ENCODE assay signal across 11 cellular contexts in the genomic region with DNA sequence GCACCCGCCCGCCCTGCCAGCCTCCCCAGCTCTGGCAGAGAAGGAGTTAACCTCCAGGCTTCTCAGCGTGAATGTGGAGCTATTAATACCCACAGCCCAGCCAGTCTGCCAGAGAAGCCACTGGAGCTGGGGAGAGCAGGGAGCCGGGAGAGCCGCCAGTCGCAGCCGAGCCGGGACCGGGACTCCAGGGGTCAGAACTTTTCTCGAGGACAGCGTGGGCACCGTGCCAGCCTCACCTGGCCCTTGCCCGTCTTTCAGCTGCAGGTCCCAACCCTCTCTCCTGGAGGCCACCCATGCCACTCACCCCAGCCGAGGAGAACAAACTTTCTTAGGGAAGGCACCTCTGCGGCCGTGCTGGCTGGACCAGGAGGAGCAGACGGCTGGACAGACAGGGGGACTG. TPM values are rescaled to one million over a fixed set of nuclear protein-coding genes. Genes with fewer than 3 reads are reported as not detected.
DNase-seq lines count a peak whose midpoint lies in the region; TF ChIP-seq lines count a peak whose summit lies in the region.
"Had no signal": no experiment of that assay in that cellular context is flagged by ENCODE, and none has a peak within 500 bp of the region (broad histone marks: within the 10 kb centered on the region; RNA-seq: fewer than 3 reads in every experiment).

No MANE protein-coding gene starts in this region.

- DNase-seq in NCI-H1694 treated with DMSO at 0.1 percent for 48 hours (lab: John Stamatoyannopoulos, UW): peak; percentile 7
- no peak for DNase-seq in NCI-H1694 (lab: John Stamatoyannopoulos, UW)
- DNase-seq in iPS-NIHi11 (ENCODE audit: low spot score): peak; percentile 70
- DNase-seq in stomach: peak; percentile 51
- no peak for DNase-seq in immature natural killer cell
- DNase-seq in HCEC 1CT: no peak
- no peak for DNase-seq in NCI-H187 (lab: John Stamatoyannopoulos, UW)
- DNase-seq: activated naive CD4-positive, alpha-beta T cell treated with anti-CD3 and anti-CD28 coated beads for 36 hours; NK-92 treated with Interleukin-12 subunit alpha and Interleukin-12 subunit beta, amount 100 ng/mL, for 24 hours had no signal

- WGBS in stomach, 5 donors: 0 to 12% (median 10%) methylated on average over 3 to 17 of the region's 17 CpGs

- H3K27me3 Mint-ChIP-seq in brain (peaks cover 8% of the 10 kb centered on the region), immature natural killer cell (ENCODE audit: low read depth in 3 of 3) (peaks cover 3 to 9% (median 5%) of the 10 kb centered on the region in 3 donors)

- H3K9me3 ChIP-seq in stomach: peaks cover 0 to 8% (median 0%) of the 10 kb centered on the region in 4 donors

- H3K9me3 Mint-ChIP-seq in brain (peaks cover 0 to 4% (median 0%) of the 10 kb centered on the region in 5 experiments), immature natural killer cell (no peaks in the 10 kb centered on the region)
- H3K9me3 Mint-ChIP-seq: activated naive CD4-positive, alpha-beta T cell treated with anti-CD3 and anti-CD28 coated beads for 36 hours had no signal

- H3K27ac Mint-ChIP-seq in brain: no peak overlapping the region
- H3K27ac Mint-ChIP-seq in immature natural killer cell: no peak overlapping the region
- H3K27ac Mint-ChIP-seq: activated naive CD4-positive, alpha-beta T cell treated with anti-CD3 and anti-CD28 coated beads for 36 hours had no signal

- no peaks in the 10 kb centered on the region for H3K36me3 ChIP-seq in stomach

- intact Hi-C loops in stomach (cut with DNase I; ENCODE audit: low total_unique reads): no loop called here

- peaks cover 0 to 45% (median 21%) of the 10 kb centered on the region in 3 donors for H3K27me3 ChIP-seq in stomach

- TF ChIP-seq POLR2A in stomach (IDR thresholded peaks at IDR 0.05): no peak

- H3K27ac ChIP-seq in stomach: no peak overlapping the region

- H3K36me3 Mint-ChIP-seq in brain: no peaks in the 10 kb centered on the region
- H3K36me3 Mint-ChIP-seq in immature natural killer cell: peaks cover 0 to 3% (median 0%) of the 10 kb centered on the region in 3 donors

- peak overlapping the region in 3 of 4 donors; percentile 0 to 16 (median 15) for H3K4me3 ChIP-seq in stomach

- TF ChIP-seq CTCF in brain (conservative IDR thresholded peaks at IDR 0.05) (no peak), stomach (IDR thresholded peaks at IDR 0.05) (no peak)

- peaks cover 6% of the 10 kb centered on the region for H3K4me1 Mint-ChIP-seq in brain
- peaks cover 9 to 19% of the 10 kb centered on the region in 2 donors for H3K4me1 Mint-ChIP-seq in immature natural killer cell

- peaks cover 8 to 14% (median 9%) of the 10 kb centered on the region in 4 donors for H3K4me1 ChIP-seq in stomach

- TF ChIP-seq EP300 in stomach (IDR thresholded peaks at IDR 0.05): no peak

- H3K4me3 Mint-ChIP-seq in brain: peak overlapping the region; percentile 39 to 67 (median 49)
- H3K4me3 Mint-ChIP-seq in immature natural killer cell: no peak overlapping the region
- H3K4me3 Mint-ChIP-seq: activated naive CD4-positive, alpha-beta T cell treated with anti-CD3 and anti-CD28 coated beads for 36 hours had no signal

RNA-seq across cellular contexts. Expression of a gene that starts 33.8 kb away (rescaled TPM):
- polyA plus RNA-seq in brain (ENCODE audit: insufficient read depth, low read depth, low replicate concordance) (80.1 TPM), stomach (under 1 TPM; 0.31 to 0.87 (median 0.63) TPM), immature natural killer cell (10 to 100 TPM in 1 of 3 donors, 1 to 10 TPM in 2; 5.1 to 14.2 (median 5.1) TPM)
- 1 to 10 TPM in 1 of 5 donors, under 1 TPM in 3, not detected in 1; 0.37 to 2.0 (median 0.74) TPM for total RNA-seq in stomach
- polyA plus RNA-seq: fibroblast of lung had no signal

RNA-seq across cellular contexts. Expression of a gene that starts 46.8 kb away (rescaled TPM):
- polyA plus RNA-seq in brain (ENCODE audit: insufficient read depth, low read depth, low replicate concordance) (80.2 TPM), stomach (10 to 100 TPM; 37.2 to 61.3 (median 39.0) TPM), immature natural killer cell (10 to 100 TPM; 40.7 to 75.5 (median 42.2) TPM)
- total RNA-seq in stomach: 100 to 1,000 TPM in 4 of 5 donors, 10 to 100 TPM in 1; 46.7 to 241 (median 112) TPM

Comparison
In these comparisons a context has a peak if more than half of its experiments do, and no peak if none do; other contexts are left out.
1. DNase-seq: peak in NCI-H1694 treated with DMSO at 0.1 percent for 48 hours (single experiment), iPS-NIHi11 (single experiment) and stomach (single experiment); none in NCI-H1694 (single experiment), immature natural killer cell (0 of 3), HCEC 1CT (single experiment) and NCI-H187 (0 of 2).
2. H3K4me3 Mint-ChIP-seq: peak in brain (5 of 5); none in immature natural killer cell (0 of 5).